ENCODE assay signal across 1 cellular context in the genomic region with DNA sequence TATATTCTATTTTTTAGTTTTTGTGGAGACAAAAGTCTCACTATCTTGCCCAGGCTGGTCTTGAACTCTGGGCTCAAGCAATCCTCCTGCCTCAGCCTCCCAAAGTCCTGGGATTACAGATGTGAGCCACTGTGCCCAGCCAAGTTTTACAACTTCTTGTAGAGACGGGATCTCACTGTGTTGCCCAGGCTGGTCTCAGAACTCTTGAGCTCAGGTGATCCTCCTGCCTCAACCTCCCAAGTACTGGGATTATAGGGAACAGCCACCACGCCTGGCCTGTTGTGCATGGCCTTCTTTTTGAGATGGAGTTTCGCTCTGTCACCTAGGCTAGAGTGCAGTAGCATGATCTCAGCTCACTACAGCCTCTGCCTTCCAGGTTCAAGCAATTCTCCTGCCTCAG.
TF ChIP-seq lines count a peak whose summit lies in the region.

No MANE protein-coding gene starts in this region.

TF ChIP-seq in HepG2, 621 proteins besides CTCF, POLR2A, EP300 and RAD21 (continued from another document):
- TF ChIP-seq, protein P1, sequence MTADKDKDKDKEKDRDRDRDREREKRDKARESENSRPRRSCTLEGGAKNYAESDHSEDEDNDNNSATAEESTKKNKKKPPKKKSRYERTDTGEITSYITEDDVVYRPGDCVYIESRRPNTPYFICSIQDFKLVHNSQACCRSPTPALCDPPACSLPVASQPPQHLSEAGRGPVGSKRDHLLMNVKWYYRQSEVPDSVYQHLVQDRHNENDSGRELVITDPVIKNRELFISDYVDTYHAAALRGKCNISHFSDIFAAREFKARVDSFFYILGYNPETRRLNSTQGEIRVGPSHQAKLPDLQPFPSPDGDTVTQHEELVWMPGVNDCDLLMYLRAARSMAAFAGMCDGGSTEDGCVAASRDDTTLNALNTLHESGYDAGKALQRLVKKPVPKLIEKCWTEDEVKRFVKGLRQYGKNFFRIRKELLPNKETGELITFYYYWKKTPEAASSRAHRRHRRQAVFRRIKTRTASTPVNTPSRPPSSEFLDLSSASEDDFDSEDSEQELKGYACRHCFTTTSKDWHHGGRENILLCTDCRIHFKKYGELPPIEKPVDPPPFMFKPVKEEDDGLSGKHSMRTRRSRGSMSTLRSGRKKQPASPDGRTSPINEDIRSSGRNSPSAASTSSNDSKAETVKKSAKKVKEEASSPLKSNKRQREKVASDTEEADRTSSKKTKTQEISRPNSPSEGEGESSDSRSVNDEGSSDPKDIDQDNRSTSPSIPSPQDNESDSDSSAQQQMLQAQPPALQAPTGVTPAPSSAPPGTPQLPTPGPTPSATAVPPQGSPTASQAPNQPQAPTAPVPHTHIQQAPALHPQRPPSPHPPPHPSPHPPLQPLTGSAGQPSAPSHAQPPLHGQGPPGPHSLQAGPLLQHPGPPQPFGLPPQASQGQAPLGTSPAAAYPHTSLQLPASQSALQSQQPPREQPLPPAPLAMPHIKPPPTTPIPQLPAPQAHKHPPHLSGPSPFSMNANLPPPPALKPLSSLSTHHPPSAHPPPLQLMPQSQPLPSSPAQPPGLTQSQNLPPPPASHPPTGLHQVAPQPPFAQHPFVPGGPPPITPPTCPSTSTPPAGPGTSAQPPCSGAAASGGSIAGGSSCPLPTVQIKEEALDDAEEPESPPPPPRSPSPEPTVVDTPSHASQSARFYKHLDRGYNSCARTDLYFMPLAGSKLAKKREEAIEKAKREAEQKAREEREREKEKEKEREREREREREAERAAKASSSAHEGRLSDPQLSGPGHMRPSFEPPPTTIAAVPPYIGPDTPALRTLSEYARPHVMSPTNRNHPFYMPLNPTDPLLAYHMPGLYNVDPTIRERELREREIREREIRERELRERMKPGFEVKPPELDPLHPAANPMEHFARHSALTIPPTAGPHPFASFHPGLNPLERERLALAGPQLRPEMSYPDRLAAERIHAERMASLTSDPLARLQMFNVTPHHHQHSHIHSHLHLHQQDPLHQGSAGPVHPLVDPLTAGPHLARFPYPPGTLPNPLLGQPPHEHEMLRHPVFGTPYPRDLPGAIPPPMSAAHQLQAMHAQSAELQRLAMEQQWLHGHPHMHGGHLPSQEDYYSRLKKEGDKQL (CRISPR knock-in tag; IDR thresholded peaks at IDR 0.05; ENCODE audit: low read depth): no peak
- TF ChIP-seq ZNF121 (CRISPR knock-in tag; IDR thresholded peaks at IDR 0.05): peak; percentile 61; the same call in 1 of the 2 replicates
